Comparison of ENCODE assay signal across 7 cellular contexts in genomic region chr6:157946865-157947532, GRCh38. TPM values are rescaled to one million over a fixed set of nuclear protein-coding genes. Genes with fewer than 3 reads are reported as not detected.
DNase-seq lines count a peak whose midpoint lies in the region; ATAC-seq, FAIRE-seq and TF ChIP-seq lines count a peak whose summit lies in the region.

No MANE protein-coding gene starts in this region.

- TF ChIP-seq POLR2A in tibial nerve (IDR thresholded peaks at IDR 0.05) (no peak), H54 (IDR thresholded peaks at IDR 0.05; ENCODE audit: low read depth, low read length) (no peak)

- 50 to 52% methylated on average over 5 of the region's 5 CpGs for WGBS in tibial nerve, 2 donors

- ATAC-seq in WTC11 (peak; percentile 85), left ventricle myocardium superior (peak; percentile 69)

- peaks cover 37% of the 10 kb centered on the region for H3K36me3 Mint-ChIP-seq in WTC11

- H3K9me3 Mint-ChIP-seq in WTC11 = peaks cover 20% of the 10 kb centered on the region

- H3K9me3 ChIP-seq in tibial nerve = peaks cover 0 to 22% (median 2%) of the 10 kb centered on the region in 4 donors

- H3K36me3 ChIP-seq in tibial nerve = peaks cover 0 to 41% (median 15%) of the 10 kb centered on the region in 3 donors

- TF ChIP-seq CTCF in GM12864 (IDR thresholded peaks at IDR 0.05; ENCODE audit: low read depth, low read length, missing control alignments) (peak; percentile 89), WTC11 (IDR thresholded peaks at IDR 0.05) (no peak), tibial nerve (IDR thresholded peaks at IDR 0.05) (peak; percentile 28 to 70 (median 42))

- H3K4me1 ChIP-seq in tibial nerve = peaks cover 0 to 5% (median 0%) of the 10 kb centered on the region in 4 donors

- H3K27ac Mint-ChIP-seq in WTC11 = no peak overlapping the region

- no peak overlapping the region for H3K4me3 ChIP-seq in GM12864 (ENCODE audit: low read depth, low read length)
- H3K4me3 ChIP-seq in tibial nerve = no peak overlapping the region

- intact Hi-C loops in left ventricle myocardium superior (cut with micrococcal nuclease) = no loop called here

- H3K27ac ChIP-seq in tibial nerve = no peak overlapping the region

- no peaks in the 10 kb centered on the region for H3K4me1 Mint-ChIP-seq in WTC11

- DNase-seq in GM12864 (ENCODE audit: low read depth) = no peak
- peak; percentile 13 for DNase-seq in HK-2 (ENCODE audit: unreplicated experiment)
- no peak for DNase-seq in WTC11 (ENCODE audit: low spot score)
- DNase-seq in left ventricle myocardium superior = no peak
- DNase-seq in tibial nerve (ENCODE audit: low spot score in 2 of 2) = no peak
- no peak for DNase-seq in RPMI8226
- DNase-seq in H54 (ENCODE audit: insufficient read length, low spot score) = no peak

- no peak for FAIRE-seq in H54 (lab: Jason Lieb, UNC)

- H3K4me3 Mint-ChIP-seq in WTC11 = no peak overlapping the region

- TF ChIP-seq EP300 in tibial nerve (IDR thresholded peaks at IDR 0.05) = no peak

- peaks cover 4% of the 10 kb centered on the region; the same call in 1 of the 2 replicates for H3K27me3 Mint-ChIP-seq in WTC11 (ENCODE audit: low read depth)

- no peaks in the 10 kb centered on the region for H3K27me3 ChIP-seq in tibial nerve

- POLR2A ChIA-PET in WTC11 (lab: Charles Lee) = interaction anchor here (0.6 kb wide), 1 partner anchor 577 kb away, joined by 3 read pairs; no protein-coding TSS in a partner anchor

- CTCF ChIA-PET in WTC11 (lab: Charles Lee) = interaction anchor here (0.6 to 2.0 kb wide), 7 partner anchors 20 to 712 kb away, joined by 3 to 9 read pairs (median 3); no protein-coding TSS in a partner anchor

TF ChIP-seq in WTC11, 78 proteins besides CTCF, POLR2A, EP300 and RAD21:
- TF ChIP-seq PRDM15 (CRISPR knock-in tag; IDR thresholded peaks at IDR 0.05) = no peak
- no peak for TF ChIP-seq PRRX2 (CRISPR knock-in tag; IDR thresholded peaks at IDR 0.05)
- no peak for TF ChIP-seq NR2C2 (CRISPR knock-in tag; IDR thresholded peaks at IDR 0.05)
- no peak for TF ChIP-seq ELF4 (CRISPR knock-in tag; IDR thresholded peaks at IDR 0.05; ENCODE audit: low read depth)
- no peak for TF ChIP-seq CBFB (CRISPR knock-in tag; IDR thresholded peaks at IDR 0.05; ENCODE audit: low read depth)
- TF ChIP-seq ZNF232 (CRISPR knock-in tag; IDR thresholded peaks at IDR 0.05) = no peak
- no peak for TF ChIP-seq STAT6 (CRISPR knock-in tag; conservative IDR thresholded peaks at IDR 0.05; ENCODE audit: low read depth)
- no peak for TF ChIP-seq MAX (CRISPR knock-in tag; IDR thresholded peaks at IDR 0.05)
- TF ChIP-seq FOXP1 (CRISPR knock-in tag; IDR thresholded peaks at IDR 0.05; ENCODE audit: borderline replicate concordance) = no peak
- no peak for TF ChIP-seq ATF3 (CRISPR knock-in tag; conservative IDR thresholded peaks at IDR 0.05)
- no peak for TF ChIP-seq ZNF138 (CRISPR knock-in tag; conservative IDR thresholded peaks at IDR 0.05)

RNA-seq across cellular contexts. Expression of gene SYNJ2, which starts 34.7 kb away (rescaled TPM):
- 11.8 to 15.3 TPM (median 12.4 TPM) in 3 replicates for total RNA-seq in WTC11 (2021)
- total RNA-seq in left ventricle myocardium superior = 14.7 TPM
- 10 to 100 TPM in 1 of 4 donors, 1 to 10 TPM in 3; 4.4 to 10.5 (median 5.6) TPM for total RNA-seq in tibial nerve
